In the genomic region with DNA sequence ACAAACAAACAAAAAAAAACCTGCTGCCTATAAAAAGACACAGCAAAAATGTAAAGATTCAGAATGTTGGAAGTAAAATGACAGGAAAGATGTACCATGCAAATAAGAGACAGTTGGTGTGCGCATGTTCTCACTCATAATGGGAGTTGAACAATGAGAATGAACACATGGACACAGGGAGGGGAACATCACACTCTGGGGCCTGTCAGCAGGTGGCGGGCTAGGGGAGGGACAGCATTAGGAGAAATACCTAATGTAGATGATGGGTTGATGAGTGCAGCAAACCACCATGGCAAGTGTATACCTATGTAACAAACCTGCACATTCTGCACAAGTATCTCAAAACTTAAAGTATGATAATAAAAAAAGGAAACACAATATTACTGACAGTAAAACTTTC, we compare ENCODE assay signal across 8 cellular contexts. TPM values are rescaled to one million over a fixed set of nuclear protein-coding genes. Genes with fewer than 3 reads are reported as not detected.
DNase-seq lines count a peak whose midpoint lies in the region; ATAC-seq and TF ChIP-seq lines count a peak whose summit lies in the region.
"Not testable (repeated sequence)": the region's sequence is repeated elsewhere in the genome, so short reads cannot be mapped to it uniquely, and the experiment has no call there.

No MANE protein-coding gene starts in this region.

- POLR2A ChIA-PET in T-cell (lab: Charles Lee), result not testable (repeated sequence)

- not testable (repeated sequence) for H3K4me1 Mint-ChIP-seq in T-cell

- H3K27ac Mint-ChIP-seq in T-cell, result not testable (repeated sequence)

- not testable (repeated sequence) for H3K27me3 Mint-ChIP-seq in T-cell

- H3K4me3 Mint-ChIP-seq in T-cell, result not testable (repeated sequence)

- peaks cover 0 to 11% (median 6%) of the 10 kb centered on the region in 3 donors for H3K9me3 Mint-ChIP-seq in T-cell

- not testable (repeated sequence) for ATAC-seq in T-cell (replicated peaks in 1 of 4)

- not testable (repeated sequence) for H3K36me3 Mint-ChIP-seq in T-cell

- CTCF ChIA-PET in T-cell (lab: Charles Lee), result interaction anchor here in 1 of 2 donors (0.9 kb wide), 1 partner anchor 229 kb away, joined by 3 read pairs; no protein-coding TSS in a partner anchor

- H3K4me3 ChIP-seq in epithelial cell of proximal tubule (ENCODE audit: low read depth, low read length), result not testable (repeated sequence)

- DNase-seq in COLO668 (lab: John Stamatoyannopoulos, UW; ENCODE audit: unreplicated experiment) (peak; percentile 20), H4 (ENCODE audit: low spot score) (peak; percentile 7), NCI-H2171 treated with DMSO at 0.1 percent for 48 hours (lab: John Stamatoyannopoulos, UW) (peak; percentile 26), T-cell (peak in 29 of 34 experiments; percentile 3 to 42 (median 25)), lung microvascular endothelial cell (ENCODE audit: low read depth in 2 of 2) (peak; percentile 35 to 63)
- DNase-seq in activated T-cell treated with anti-CD3 and anti-CD28 coated beads, Interleukin-2, amount 50 U/mL, for 48 hours, result peak; percentile 23 to 26
- not testable (repeated sequence) for DNase-seq in epithelial cell of proximal tubule (ENCODE audit: low read depth)
- DNase-seq in stimulated activated CD8-positive, alpha-beta memory T cell treated with anti-CD3 and anti-CD28 coated beads, Interleukin-7, amount 100 ng/mL, for 4 hours (ENCODE audit: low read depth in 2 of 2), result peak; percentile 2 to 8

- TF ChIP-seq CTCF in epithelial cell of proximal tubule (conservative IDR thresholded peaks at IDR 0.05; ENCODE audit: low read depth, low read length), result peak; percentile 53

RNA-seq across cellular contexts. Expression of a gene that starts 49.8 kb away (rescaled TPM):
- total RNA-seq in H4 (2014; rRNA removed; shearing (Covaris generic)), result 0.41 TPM in 1 of 2 replicates, not detected in the other
- total RNA-seq in T-cell (1 to 10 TPM in 1 of 5 donors, under 1 TPM in 4; 0.41 to 1.3 (median 0.58) TPM), epithelial cell of proximal tubule (0.29 and 0.81 TPM in 2 replicates), lung microvascular endothelial cell (under 0.01 TPM in 2 replicates)
